Comparison of ENCODE assay signal across 17 cellular contexts in the genomic region with DNA sequence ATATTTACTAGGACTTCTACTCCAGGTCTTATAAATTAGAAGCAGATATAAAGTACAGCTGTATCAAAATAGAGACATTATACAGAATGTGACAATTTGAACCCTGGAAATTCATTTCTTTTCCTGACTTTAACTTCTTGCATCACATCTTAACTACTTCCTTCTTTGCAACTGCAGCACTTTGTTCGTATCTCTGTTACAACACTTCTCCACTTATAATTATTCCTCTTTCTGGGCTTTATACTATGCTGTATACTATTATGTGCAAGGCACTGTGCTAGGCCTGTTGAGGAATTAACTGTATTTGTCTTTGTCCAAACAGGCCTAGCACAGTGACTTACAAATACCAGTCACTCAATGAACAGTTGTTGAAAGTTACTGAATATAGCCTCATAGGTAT.
"Had no signal": no experiment of that assay in that cellular context is flagged by ENCODE, and none has a peak within 500 bp of the region (broad histone marks: within the 10 kb centered on the region; RNA-seq: fewer than 3 reads in every experiment).

No MANE protein-coding gene starts in this region.

- H3K27me3 ChIP-seq: brain microvascular endothelial cell, stomach, uterus had no signal

- H3K9me3 Mint-ChIP-seq: activated naive CD4-positive, alpha-beta T cell treated with anti-CD3 and anti-CD28 coated beads, Interleukin-2, amount 50 U/mL, for 24 hours; activated T-helper 2 cell treated with anti-CD3 and anti-CD28 coated beads, Interferon-gamma antibody, Interleukin-2, Interleukin-4, amounts not matched to agents 10 μg/mL and 5 μg/mL and 100 μg/mL, durations not matched to agents 14 hours and 24 hours and 36 hours had no signal

- H3K9me3 ChIP-seq: left ventricle myocardium inferior, pancreas, stomach, thoracic aorta, uterus had no signal

- ATAC-seq: pancreas had no signal

- H3K27ac Mint-ChIP-seq: activated naive CD4-positive, alpha-beta T cell treated with anti-CD3 and anti-CD28 coated beads, Interleukin-2, amount 50 U/mL, for 24 hours; activated T-helper 2 cell treated with anti-CD3 and anti-CD28 coated beads, Interferon-gamma antibody, Interleukin-2, Interleukin-4, amounts not matched to agents 10 μg/mL and 5 μg/mL and 100 μg/mL, durations not matched to agents 14 hours and 24 hours and 36 hours had no signal

- H3K4me1 ChIP-seq: pancreas, uterus had no signal

- H3K27ac ChIP-seq: brain microvascular endothelial cell, left ventricle myocardium inferior, pancreas, stomach, thoracic aorta, uterus, WERI-Rb-1 had no signal

- H3K4me3 ChIP-seq: left ventricle myocardium inferior, pancreas, stomach, thoracic aorta, uterus had no signal

- DNase-seq: activated CD4-positive, alpha-beta T cell treated with anti-CD3 and anti-CD28 coated beads for 48 hours; activated T-cell treated with anti-CD3 and anti-CD28 coated beads for 4 hours; amygdala; brain microvascular endothelial cell; dermis blood vessel endothelial cell; kidney; left ventricle myocardium inferior; mesenchymal stem cell; pancreas; retina; stimulated activated CD4-positive, alpha-beta T cell treated with anti-CD3 and anti-CD28 coated beads, Interleukin-15, amount 100 ng/mL, for 24 hours; stomach; uterus; WERI-Rb-1 had no signal

- H3K36me3 ChIP-seq: brain microvascular endothelial cell, left ventricle myocardium inferior, pancreas, stomach, thoracic aorta, uterus, WERI-Rb-1 had no signal
